In genomic region chr9:93686127-93686879, GRCh38 we compare ENCODE assay signal across 25 cellular contexts.
DNase-seq lines count a peak whose midpoint lies in the region; ATAC-seq and TF ChIP-seq lines count a peak whose summit lies in the region.
"Had no signal": no experiment of that assay in that cellular context is flagged by ENCODE, and none has a peak within 500 bp of the region (broad histone marks: within the 10 kb centered on the region; RNA-seq: fewer than 3 reads in every experiment).

No MANE protein-coding gene starts in this region.

- H3K27me3 ChIP-seq in endodermal cell (ENCODE audit: control insufficient read depth, insufficient read depth, low read length, poor library complexity, severe bottlenecking) = no peaks in the 10 kb centered on the region
- H3K27me3 ChIP-seq: sigmoid colon had no signal

- peaks cover 20% of the 10 kb centered on the region for H3K9me3 ChIP-seq in endodermal cell (ENCODE audit: control insufficient read depth, low read length)
- H3K9me3 ChIP-seq: prostate gland had no signal

- 92 to 99% methylated on average over 8 to 9 of the region's 9 CpGs for WGBS in endodermal cell (ENCODE audit: insufficient coverage in 1 of 2, insufficient read length in 1 of 2), 2 experiments

- H3K9me3 Mint-ChIP-seq in endodermal cell (peaks cover 26% of the 10 kb centered on the region), osteocyte (ENCODE audit: unreplicated experiment) (peaks cover 22% of the 10 kb centered on the region), nephron progenitor cell (peaks cover 40% of the 10 kb centered on the region)

- TF ChIP-seq CTCF in endodermal cell (conservative IDR thresholded peaks at IDR 0.05) (no peak), osteocyte (IDR thresholded peaks at IDR 0.05) (no peak), nephron progenitor cell (IDR thresholded peaks at IDR 0.05) (no peak)

- H3K27me3 Mint-ChIP-seq in endodermal cell (ENCODE audit: insufficient read depth) = no peaks in the 10 kb centered on the region
- H3K27me3 Mint-ChIP-seq in osteocyte (ENCODE audit: unreplicated experiment) = peaks cover 7% of the 10 kb centered on the region
- H3K27me3 Mint-ChIP-seq in nephron progenitor cell (ENCODE audit: low read depth, poor library complexity) = peaks cover 6% of the 10 kb centered on the region

- H3K27ac Mint-ChIP-seq in endodermal cell = no peak overlapping the region
- H3K27ac Mint-ChIP-seq in osteocyte (ENCODE audit: unreplicated experiment) = no peak overlapping the region
- H3K27ac Mint-ChIP-seq in nephron progenitor cell = no peak overlapping the region
- H3K27ac Mint-ChIP-seq: activated CD4-positive, alpha-beta memory T cell treated with anti-CD3 and anti-CD28 coated beads, Interleukin-2, amount 10 ng/mL, durations not matched to agents 7 days and 5 days; IgD-negative memory B cell; WTC11 had no signal

- H3K4me3 Mint-ChIP-seq in endodermal cell (no peak overlapping the region), osteocyte (ENCODE audit: unreplicated experiment) (no peak overlapping the region), nephron progenitor cell (no peak overlapping the region)
- H3K4me3 Mint-ChIP-seq: activated CD4-positive, alpha-beta memory T cell treated with anti-CD3 and anti-CD28 coated beads, Interleukin-2, amount 10 ng/mL, durations not matched to agents 7 days and 5 days; CD4-positive, alpha-beta memory T cell; WTC11 had no signal

- H3K36me3 Mint-ChIP-seq in endodermal cell (ENCODE audit: low read depth) = no peaks in the 10 kb centered on the region
- H3K36me3 Mint-ChIP-seq in osteocyte (ENCODE audit: unreplicated experiment) = no peaks in the 10 kb centered on the region
- no peaks in the 10 kb centered on the region for H3K36me3 Mint-ChIP-seq in nephron progenitor cell (ENCODE audit: low read depth)

- ATAC-seq in GM19467 (IDR thresholded peaks at IDR 0.05; ENCODE audit: unreplicated experiment) = no peak
- ATAC-seq: lower lobe of right lung, WTC11 had no signal

- H3K36me3 ChIP-seq in endodermal cell (ENCODE audit: control insufficient read depth, insufficient read depth, low read length) = no peaks in the 10 kb centered on the region
- H3K36me3 ChIP-seq: lower lobe of right lung, prostate gland, sigmoid colon, thoracic aorta had no signal

- no peak overlapping the region for H3K4me3 ChIP-seq in endodermal cell (ENCODE audit: low read length)
- H3K4me3 ChIP-seq: lower lobe of right lung, prostate gland, sigmoid colon, thoracic aorta had no signal

- H3K4me1 Mint-ChIP-seq in endodermal cell = peaks cover 4% of the 10 kb centered on the region
- peaks cover 1% of the 10 kb centered on the region for H3K4me1 Mint-ChIP-seq in osteocyte (ENCODE audit: unreplicated experiment)
- peaks cover 5% of the 10 kb centered on the region for H3K4me1 Mint-ChIP-seq in nephron progenitor cell
- H3K4me1 Mint-ChIP-seq: activated CD4-positive, alpha-beta memory T cell treated with anti-CD3 and anti-CD28 coated beads, Interleukin-2, amount 10 ng/mL, durations not matched to agents 7 days and 5 days; IgD-negative memory B cell had no signal

- DNase-seq in activated CD4-positive, alpha-beta T cell treated with anti-CD3 and anti-CD28 coated beads for 1 hour = peak; percentile 3
- DNase-seq in activated CD4-positive, alpha-beta T cell treated with anti-CD3 and anti-CD28 coated beads, Interleukin-2, amount 50 U/mL, for 4 hours = no peak
- peak; percentile 1 for DNase-seq in GM03348 (ENCODE audit: low spot score)
- DNase-seq in endodermal cell = peak; percentile 29
- DNase-seq in osteocyte (ENCODE audit: extremely low spot score, unreplicated experiment) = peak; percentile 73
- no peak for DNase-seq in NOMO-1 treated with dmso at 0.1 percent for 144 hours (lab: John Stamatoyannopoulos, UW; ENCODE audit: unreplicated experiment)
- no peak for DNase-seq in nephron progenitor cell
- DNase-seq: activated CD4-positive, alpha-beta memory T cell treated with anti-CD3 and anti-CD28 coated beads, Interleukin-2, amount 10 ng/mL, durations not matched to agents 7 days and 5 days; activated gamma-delta T cell treated with Interleukin-2 at 50 U/mL for 16 hours; AML-193; CD4-positive, alpha-beta memory T cell; GOT3; kidney; lower lobe of right lung; NK-92 treated with Interleukin-12 subunit alpha and Interleukin-12 subunit beta, amount 100 ng/mL, for 24 hours; SHP77; sigmoid colon; stimulated activated CD4-positive, alpha-beta T cell treated with anti-CD3 and anti-CD28 coated beads, Interleukin-15, amount 100 ng/mL, for 24 hours; stimulated activated naive CD4-positive, alpha-beta T cell; SW 1271 had no signal

- H3K27ac ChIP-seq in endodermal cell (ENCODE audit: low read depth, low read length) = no peak overlapping the region
- H3K27ac ChIP-seq: lower lobe of right lung, prostate gland, sigmoid colon, thoracic aorta had no signal

- no peak overlapping the region for H3K9ac ChIP-seq in endodermal cell (ENCODE audit: extremely low read depth, low read length, poor library complexity, severe bottlenecking)

- H3K4me1 ChIP-seq in endodermal cell (ENCODE audit: control insufficient read depth, insufficient read depth, low read length) = no peaks in the 10 kb centered on the region
- H3K4me1 ChIP-seq: lower lobe of right lung, prostate gland had no signal

Comparison
In these comparisons a context has a peak if more than half of its experiments do, and no peak if none do; other contexts are left out.
1. DNase-seq: peak in activated CD4-positive, alpha-beta T cell treated with anti-CD3 and anti-CD28 coated beads for 1 hour (single experiment), GM03348 (single experiment), endodermal cell (single experiment) and osteocyte (single experiment); none in activated CD4-positive, alpha-beta T cell treated with anti-CD3 and anti-CD28 coated beads, Interleukin-2, amount 50 U/mL, for 4 hours (0 of 2), NOMO-1 treated with dmso at 0.1 percent for 144 hours (single experiment) and nephron progenitor cell (single experiment).